9 cellular contexts compared by ENCODE assay signal in the genomic region with DNA sequence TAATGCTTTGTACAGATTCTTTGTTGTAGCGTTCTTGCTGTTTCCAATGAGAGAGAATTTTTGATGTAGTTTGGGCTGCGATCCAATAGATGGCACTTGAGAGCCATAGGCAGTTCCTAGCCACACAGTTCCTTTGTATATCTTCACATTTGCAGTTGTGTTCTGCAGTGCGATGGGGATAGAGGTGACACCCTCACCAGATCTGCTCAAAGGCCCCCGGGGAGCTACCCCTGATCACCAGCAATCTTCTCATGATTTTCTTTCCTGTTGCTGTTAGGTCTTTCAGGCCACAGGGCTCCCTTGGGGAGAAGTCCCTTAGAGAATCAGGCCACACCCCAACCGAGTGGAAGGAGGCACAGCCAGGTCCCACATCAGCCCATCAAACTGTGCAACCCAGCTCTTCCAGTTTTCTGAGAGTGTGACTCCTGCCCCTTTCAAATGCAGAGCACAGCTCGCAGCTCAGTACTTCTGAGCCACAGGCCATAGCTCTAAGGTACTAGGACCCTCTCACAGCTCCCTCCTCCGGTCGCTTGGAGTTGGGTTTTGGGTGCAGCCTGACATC.
DNase-seq lines count a peak whose midpoint lies in the region; TF ChIP-seq lines count a peak whose summit lies in the region.
"Had no signal": no experiment of that assay in that cellular context is flagged by ENCODE, and none has a peak within 500 bp of the region (broad histone marks: within the 10 kb centered on the region; RNA-seq: fewer than 3 reads in every experiment).

No MANE protein-coding gene starts in this region.

- no peaks in the 10 kb centered on the region for H3K4me1 ChIP-seq in MM.1S (ENCODE audit: low read length)

- no peaks in the 10 kb centered on the region for H3K9me3 Mint-ChIP-seq in activated naive CD4-positive, alpha-beta T cell treated with anti-CD3 and anti-CD28 coated beads for 36 hours

- H3K9me2 ChIP-seq in MM.1S (replicated peaks; ENCODE audit: insufficient read depth, low read length) = no peaks in the 10 kb centered on the region

- H2AFZ ChIP-seq in MM.1S (ENCODE audit: low read length) = no peak overlapping the region

- H3K4me3 ChIP-seq in HFF-Myc (replicated peaks; ENCODE audit: low read depth, low read length) (no peak overlapping the region), MM.1S (ENCODE audit: low read length) (no peak overlapping the region), WERI-Rb-1 (ENCODE audit: low read depth, low read length) (no peak overlapping the region)

- H3K27ac ChIP-seq in MM.1S (ENCODE audit: low read length) (no peak overlapping the region), WERI-Rb-1 (no peak overlapping the region)

- no peaks in the 10 kb centered on the region for H3F3A ChIP-seq in MM.1S (ENCODE audit: insufficient read depth, low read length)

- peak; percentile 21 for TF ChIP-seq CTCF in HFF-Myc (IDR thresholded peaks at IDR 0.05; ENCODE audit: low read depth, low read length, missing control alignments)
- TF ChIP-seq CTCF in MM.1S (IDR thresholded peaks at IDR 0.05; ENCODE audit: low read length) = peak; percentile 74
- TF ChIP-seq CTCF in WERI-Rb-1 (IDR thresholded peaks at IDR 0.05; ENCODE audit: low read depth, low read length) = peak; percentile 84

- no peaks in the 10 kb centered on the region for H3K4me1 Mint-ChIP-seq in activated naive CD4-positive, alpha-beta T cell treated with anti-CD3 and anti-CD28 coated beads for 36 hours (ENCODE audit: low read depth)

- CTCF ChIA-PET in activated naive CD4-positive, alpha-beta T cell treated with anti-CD3 and anti-CD28 coated beads for 36 hours (lab: Charles Lee) = interaction anchor here (0.8 to 2.4 kb wide), 6 partner anchors 8 to 282 kb away, joined by 3 to 13 read pairs (median 4); no protein-coding TSS in a partner anchor

- no peak overlapping the region for H3K4me3 Mint-ChIP-seq in activated naive CD4-positive, alpha-beta T cell treated with anti-CD3 and anti-CD28 coated beads for 36 hours
- H3K4me3 Mint-ChIP-seq: dendritic cell treated with granulocyte-macrophage colony-stimulating factor and Interleukin-4, amounts not matched to agents 40 ng/mL and 50 ng/mL, for 4 days had no signal

- H3K9me3 ChIP-seq in MM.1S (replicated peaks; ENCODE audit: insufficient read depth, low read length) = no peaks in the 10 kb centered on the region
- no peaks in the 10 kb centered on the region for H3K9me3 ChIP-seq in WERI-Rb-1 (ENCODE audit: severe bottlenecking)

- H3K27me3 ChIP-seq in MM.1S (replicated peaks; ENCODE audit: insufficient read depth, low read length) (no peaks in the 10 kb centered on the region), WERI-Rb-1 (ENCODE audit: insufficient read depth, low read depth, severe bottlenecking) (no peaks in the 10 kb centered on the region)

- H3K27me3 Mint-ChIP-seq in activated naive CD4-positive, alpha-beta T cell treated with anti-CD3 and anti-CD28 coated beads for 36 hours (ENCODE audit: low read depth) = no peaks in the 10 kb centered on the region
- H3K27me3 Mint-ChIP-seq: dendritic cell treated with granulocyte-macrophage colony-stimulating factor and Interleukin-4, amounts not matched to agents 40 ng/mL and 50 ng/mL, for 4 days had no signal

- H3K4me2 ChIP-seq in MM.1S (ENCODE audit: low read depth, low read length) = no peak overlapping the region

- no peak overlapping the region for H3K27ac Mint-ChIP-seq in activated naive CD4-positive, alpha-beta T cell treated with anti-CD3 and anti-CD28 coated beads for 36 hours
- H3K27ac Mint-ChIP-seq: dendritic cell treated with granulocyte-macrophage colony-stimulating factor and Interleukin-4, amounts not matched to agents 40 ng/mL and 50 ng/mL, for 4 days had no signal

- no peaks in the 10 kb centered on the region for H4K20me1 ChIP-seq in MM.1S (ENCODE audit: insufficient read depth, low read length)

- H3K9ac ChIP-seq in MM.1S (ENCODE audit: low read length) = no peak overlapping the region

- H3K36me3 Mint-ChIP-seq in activated naive CD4-positive, alpha-beta T cell treated with anti-CD3 and anti-CD28 coated beads for 36 hours (ENCODE audit: low read depth) = no peaks in the 10 kb centered on the region

- H3K79me2 ChIP-seq in MM.1S (ENCODE audit: low read length) = no peaks in the 10 kb centered on the region

- H3K36me3 ChIP-seq in MM.1S (replicated peaks; ENCODE audit: insufficient read depth, low read length) = no peaks in the 10 kb centered on the region
- no peaks in the 10 kb centered on the region for H3K36me3 ChIP-seq in WERI-Rb-1

- DNase-seq in activated naive CD4-positive, alpha-beta T cell treated with anti-CD3 and anti-CD28 coated beads for 36 hours = peak; percentile 5
- no peak for DNase-seq in activated naive CD4-positive, alpha-beta T cell treated with anti-CD3 and anti-CD28 coated beads, Interleukin-2, amount 50 U/mL, for 16 hours
- no peak for DNase-seq in HFF-Myc (ENCODE audit: extremely low read depth, low read depth)
- peak; percentile 40 for DNase-seq in MM.1S
- peak; percentile 17 for DNase-seq in WERI-Rb-1
- DNase-seq in islet precursor cell = peak; percentile 76
- DNase-seq in AG08395 (ENCODE audit: low spot score) = no peak
- DNase-seq in ureter (ENCODE audit: low spot score) = no peak

- intact Hi-C loops in activated naive CD4-positive, alpha-beta T cell treated with anti-CD3 and anti-CD28 coated beads for 36 hours (cut with micrococcal nuclease) = loop anchor here (1.0 to 10.0 kb wide), 5 partner anchors 35 to 562 kb away; no protein-coding TSS in a partner anchor

Comparison
In these comparisons a context has a peak if more than half of its experiments do, and no peak if none do; other contexts are left out.
1. DNase-seq: peak in activated naive CD4-positive, alpha-beta T cell treated with anti-CD3 and anti-CD28 coated beads for 36 hours (single experiment), MM.1S (single experiment), WERI-Rb-1 (single experiment) and islet precursor cell (single experiment); none in activated naive CD4-positive, alpha-beta T cell treated with anti-CD3 and anti-CD28 coated beads, Interleukin-2, amount 50 U/mL, for 16 hours (single experiment), HFF-Myc (single experiment), AG08395 (single experiment) and ureter (single experiment).
2. CTCF ChIP-seq: peak in every context shown above with its lines; median percentile 84 in WERI-Rb-1; 74 in MM.1S; 21 in HFF-Myc.